In genomic region chr4:3366893-3367775, GRCh38 we compare ENCODE assay signal across 22 cellular contexts.
A peak's percentile ranks its signal among the peaks of the same experiment; 100 is the strongest.
DNase-seq lines count a peak whose midpoint lies in the region; ATAC-seq, FAIRE-seq and TF ChIP-seq lines count a peak whose summit lies in the region.
"Had no signal": no experiment of that assay in that cellular context is flagged by ENCODE, and none has a peak within 500 bp of the region (broad histone marks: within the 10 kb centered on the region; RNA-seq: fewer than 3 reads in every experiment).

No MANE protein-coding gene starts in this region.

- peak overlapping the region; percentile 26 for H4K91ac ChIP-seq in H1 (replicated peaks; ENCODE audit: insufficient read length, low read length)

- H3K4ac ChIP-seq in H1 (replicated peaks; ENCODE audit: insufficient read length, low read depth, low read length), result peak overlapping the region; percentile 48

- H2BK120ac ChIP-seq in H1 (replicated peaks; ENCODE audit: low read depth, low read length), result no peak overlapping the region

- H3K56ac ChIP-seq in H1 (replicated peaks; ENCODE audit: insufficient read length, low read depth, low read length), result no peak overlapping the region

- no peaks in the 10 kb centered on the region for H3K9me3 ChIP-seq in H1 (ENCODE audit: insufficient read depth in 2 of 2, low read depth in 1 of 2, low read length in 1 of 2)
- no peaks in the 10 kb centered on the region for H3K9me3 ChIP-seq in lung (ENCODE audit: control insufficient read depth in 2 of 2, insufficient read depth in 1 of 2, low read length in 1 of 2)
- H3K9me3 ChIP-seq: esophagus squamous epithelium, left ventricle myocardium inferior had no signal

- H3K27me3 Mint-ChIP-seq in activated CD8-positive, alpha-beta memory T cell treated with anti-CD3 and anti-CD28 coated beads, Interleukin-2, amount 10 ng/mL, durations not matched to agents 7 days and 5 days, result peaks cover 32% of the 10 kb centered on the region

- H3K79me1 ChIP-seq in H1 (ENCODE audit: low read depth, low read length), result no peaks in the 10 kb centered on the region; the same call in 1 of the 2 replicates

- peaks cover 11% of the 10 kb centered on the region for H3K4me1 Mint-ChIP-seq in activated CD8-positive, alpha-beta memory T cell treated with anti-CD3 and anti-CD28 coated beads, Interleukin-2, amount 10 ng/mL, durations not matched to agents 7 days and 5 days

- TF ChIP-seq EP300 in H1 (IDR thresholded peaks at IDR 0.05; ENCODE audit: borderline replicate concordance in 1 of 2, low read depth in 2 of 2, low read length in 2 of 2), result no peak

- H2AFZ ChIP-seq in H1 (ENCODE audit: low read length), result no peak overlapping the region

- no peak overlapping the region for H3K27ac Mint-ChIP-seq in activated CD8-positive, alpha-beta memory T cell treated with anti-CD3 and anti-CD28 coated beads, Interleukin-2, amount 10 ng/mL, durations not matched to agents 7 days and 5 days
- H3K27ac Mint-ChIP-seq: activated naive CD8-positive, alpha-beta T cell treated with anti-CD3 and anti-CD28 coated beads, Interleukin-2, amount 50 U/mL, for 24 hours; activated T-helper 17 cell treated with anti-CD3 and anti-CD28 coated beads, Interleukin-2, amount 50 U/mL, for 72 hours had no signal

- peak overlapping the region; percentile 12; the same call in 1 of the 2 replicates for H4K8ac ChIP-seq in H1 (ENCODE audit: extremely low read depth, insufficient read depth, low read length)

- H3K18ac ChIP-seq in H1 (ENCODE audit: extremely low read depth, low read length), result no peak overlapping the region

- TF ChIP-seq POLR2A in H1 (IDR thresholded peaks at IDR 0.05; ENCODE audit: control extremely low read depth in 1 of 2, low read depth in 2 of 2, low read length in 2 of 2), result no peak

- H3K9me3 Mint-ChIP-seq in activated CD8-positive, alpha-beta memory T cell treated with anti-CD3 and anti-CD28 coated beads, Interleukin-2, amount 10 ng/mL, durations not matched to agents 7 days and 5 days (ENCODE audit: low read depth), result no peaks in the 10 kb centered on the region
- H3K9me3 Mint-ChIP-seq: activated naive CD8-positive, alpha-beta T cell treated with anti-CD3 and anti-CD28 coated beads, Interleukin-2, amount 50 U/mL, for 24 hours; activated T-helper 17 cell treated with anti-CD3 and anti-CD28 coated beads, Interleukin-2, amount 50 U/mL, for 72 hours; stimulated activated naive CD8-positive, alpha-beta T cell treated with anti-CD3 and anti-CD28 coated beads, Interleukin-15, amount 100 ng/mL, for 72 hours had no signal

- H4K5ac ChIP-seq in H1 (ENCODE audit: insufficient read length, low read depth, low read length), result no peak overlapping the region

- H3K27me3 ChIP-seq in H1 (replicated peaks in 1 of 4; ENCODE audit: control insufficient read depth in 3 of 4, extremely low read depth in 1 of 4, insufficient read depth in 3 of 4, low read length in 3 of 4) (peaks cover 0 to 11% (median 7%) of the 10 kb centered on the region in 4 experiments; a peak in 3 of 7 replicates), lung (ENCODE audit: control insufficient read depth, insufficient read depth) (no peaks in the 10 kb centered on the region)

- no peak overlapping the region for H2BK12ac ChIP-seq in H1 (ENCODE audit: low read depth, low read length)

- no peak overlapping the region for H2BK15ac ChIP-seq in H1 (ENCODE audit: low read length)

- H2AK5ac ChIP-seq in H1 (ENCODE audit: low read depth, low read length), result no peak overlapping the region

- no peaks in the 10 kb centered on the region for H3K36me3 Mint-ChIP-seq in activated CD8-positive, alpha-beta memory T cell treated with anti-CD3 and anti-CD28 coated beads, Interleukin-2, amount 10 ng/mL, durations not matched to agents 7 days and 5 days

- no peak overlapping the region; a peak in 1 of 7 replicates for H3K9ac ChIP-seq in H1 (replicated peaks in 1 of 4; ENCODE audit: extremely low read depth in 1 of 4, low read depth in 3 of 4, low read length in 3 of 4)

- H3K27ac ChIP-seq in H1 (ENCODE audit: low read depth, low read length) (no peak overlapping the region), lung (ENCODE audit: low read depth in 1 of 2, low read length in 1 of 2) (peak overlapping the region in 1 of 2 donors; percentile 5)
- H3K27ac ChIP-seq: C4-2B, esophagus squamous epithelium, left ventricle myocardium inferior, RWPE1 had no signal

- H3K79me2 ChIP-seq in H1 (ENCODE audit: control insufficient read depth in 1 of 2, insufficient read depth in 2 of 2, low read length in 2 of 2), result 0 out of 4 replicates have a peak, but pooled peaks cover 0 to 2% of the 10 kb centered on the region in 2 experiments

- H4K20me1 ChIP-seq in H1 (replicated peaks in 1 of 2; ENCODE audit: control insufficient read depth in 1 of 2, insufficient read depth in 2 of 2, low read length in 2 of 2), result peaks cover 10 to 17% of the 10 kb centered on the region in 2 experiments

- H3K4me1 ChIP-seq in H1 (replicated peaks in 1 of 4; ENCODE audit: control insufficient read depth in 3 of 4, insufficient read depth in 4 of 4, low read length in 3 of 4) (peaks cover 7 to 31% (median 18%) of the 10 kb centered on the region in 4 experiments), lung (ENCODE audit: control insufficient read depth in 2 of 2, insufficient read depth in 2 of 2, low read length in 2 of 2) (peaks cover 10 to 23% of the 10 kb centered on the region in 2 donors)

- no peak overlapping the region for H2BK5ac ChIP-seq in H1 (ENCODE audit: low read depth, low read length)

- no peak overlapping the region for H3K4me2 ChIP-seq in H1 (ENCODE audit: insufficient read depth in 1 of 2, low read depth in 2 of 2, low read length in 2 of 2)

- H3K4me3 Mint-ChIP-seq in activated CD8-positive, alpha-beta memory T cell treated with anti-CD3 and anti-CD28 coated beads, Interleukin-2, amount 10 ng/mL, durations not matched to agents 7 days and 5 days, result no peak overlapping the region
- H3K4me3 Mint-ChIP-seq: activated naive CD8-positive, alpha-beta T cell treated with anti-CD3 and anti-CD28 coated beads, Interleukin-2, amount 50 U/mL, for 24 hours; activated T-helper 17 cell treated with anti-CD3 and anti-CD28 coated beads, Interleukin-2, amount 50 U/mL, for 72 hours had no signal

- no peak; a peak in 1 of 4 replicates for TF ChIP-seq RAD21 in H1 (IDR thresholded peaks at IDR 0.05 in 1 of 2, conservative IDR thresholded peaks at IDR 0.05 in 1 of 2; ENCODE audit: low read depth in 2 of 2, low read length in 2 of 2)

- no peak for ATAC-seq in activated CD8-positive, alpha-beta memory T cell treated with anti-CD3 and anti-CD28 coated beads, Interleukin-2, amount 10 ng/mL, durations not matched to agents 7 days and 5 days
- ATAC-seq in lung (ENCODE audit: insufficient read depth, low FRiP score), result no peak
- ATAC-seq in GM18870 (IDR thresholded peaks at IDR 0.05; ENCODE audit: unreplicated experiment), result no peak
- no peak for ATAC-seq in HG02973 (IDR thresholded peaks at IDR 0.05; ENCODE audit: unreplicated experiment)
- ATAC-seq: activated naive CD8-positive, alpha-beta T cell treated with anti-CD3 and anti-CD28 coated beads, Interleukin-2, amount 50 U/mL, for 24 hours; activated T-helper 17 cell treated with anti-CD3 and anti-CD28 coated beads, Interleukin-2, amount 50 U/mL, for 72 hours; sciatic nerve; stimulated activated naive CD8-positive, alpha-beta T cell treated with anti-CD3 and anti-CD28 coated beads, Interleukin-15, amount 100 ng/mL, for 72 hours had no signal

- TF ChIP-seq CTCF in H1 (IDR thresholded peaks at IDR 0.05; ENCODE audit: control extremely low read depth in 1 of 3, insufficient read depth in 1 of 3, low read depth in 1 of 3, low read length in 3 of 3) (peak in 1 of 3 experiments; percentile 3; a peak in 2 of 4 replicates), lung (IDR thresholded peaks at IDR 0.05; ENCODE audit: control extremely low read depth, extremely low read depth) (no peak), GM20000 (IDR thresholded peaks at IDR 0.05; ENCODE audit: extremely low read depth, missing control alignments) (no peak)

- DNase-seq in activated CD8-positive, alpha-beta memory T cell treated with anti-CD3 and anti-CD28 coated beads, Interleukin-2, amount 10 ng/mL, durations not matched to agents 7 days and 5 days, result peak; percentile 37
- no peak for DNase-seq in activated CD8-positive, alpha-beta memory T cell treated with anti-CD3 and anti-CD28 coated beads, Interleukin-2, amount 50 U/mL, for 4 hours
- DNase-seq in H1 (ENCODE audit: low read depth in 1 of 2, low spot score in 2 of 2) (peak in 1 of 2 experiments; percentile 56), lung (ENCODE audit: low spot score) (peak; percentile 26), GM20000 (ENCODE audit: low spot score) (no peak), GOT3 (lab: John Stamatoyannopoulos, UW) (no peak)
- DNase-seq: activated naive CD8-positive, alpha-beta T cell treated with anti-CD3 and anti-CD28 coated beads, Interleukin-2, amount 50 U/mL, for 24 hours; esophagus squamous epithelium; left ventricle myocardium inferior; NCI-H1105 treated with DMSO at 0.1 percent for 48 hours; NCI-H510A treated with DMSO at 0.1 percent for 48 hours; stimulated activated naive CD8-positive, alpha-beta T cell treated with anti-CD3 and anti-CD28 coated beads, Interleukin-15, amount 100 ng/mL, for 72 hours; SW 1271; trophoblast cell had no signal

- no peak overlapping the region for H3K14ac ChIP-seq in H1 (ENCODE audit: insufficient read length)

- no peak overlapping the region for H3K23ac ChIP-seq in H1 (ENCODE audit: insufficient read length)

- H3K36me3 ChIP-seq in H1 (ENCODE audit: control insufficient read depth in 2 of 4, insufficient read depth in 4 of 4, low read length in 3 of 4) (no peaks in the 10 kb centered on the region), lung (ENCODE audit: control insufficient read depth in 2 of 2, insufficient read depth in 2 of 2, low read length in 2 of 2) (no peaks in the 10 kb centered on the region)
- H3K36me3 ChIP-seq: esophagus squamous epithelium, left ventricle myocardium inferior had no signal

- H2BK20ac ChIP-seq in H1 (ENCODE audit: low read length), result no peak overlapping the region

- 90% methylated on average over 28 of the region's 30 CpGs; no CpG with 5 or more reads in 1 of the 2 experiments for WGBS in H1 (ENCODE audit: extremely low coverage in 1 of 2, insufficient coverage in 1 of 2, insufficient read length in 1 of 2, insufficient replicate concordance in 2 of 2, low coverage in 1 of 2, low lambda C conversion rate in 2 of 2, missing lambda C conversion rate in 1 of 2), 2 experiments
- 84 to 91% methylated on average over 30 of the region's 30 CpGs for WGBS in lung, 2 donors

- CTCF ChIA-PET in activated CD8-positive, alpha-beta memory T cell treated with anti-CD3 and anti-CD28 coated beads, Interleukin-2, amount 10 ng/mL, durations not matched to agents 7 days and 5 days (lab: Charles Lee), result no interaction called here
- CTCF ChIA-PET in H1 (lab: Charles Lee; ENCODE audit: partially characterized antibody), result interaction anchor here (0.8 to 4.6 kb wide), 13 partner anchors 10 to 156 kb away, joined by 3 to 41 read pairs (median 5); no protein-coding TSS in a partner anchor

- peaks cover 15% of the 10 kb centered on the region; the same call in 1 of the 2 replicates for H3K23me2 ChIP-seq in H1 (ENCODE audit: low read depth, low read length)

- POLR2A ChIA-PET in H1 (lab: Charles Lee; ENCODE audit: partially characterized antibody), result interaction anchor here (0.7 kb wide), 1 partner anchor 20 kb away, joined by 3 read pairs; no protein-coding TSS in a partner anchor

- FAIRE-seq in H1 (lab: Jason Lieb, UNC), result no peak
- FAIRE-seq: GM12891, HTR-8/SVneo had no signal

- no peak overlapping the region for H3K4me3 ChIP-seq in H1 (ENCODE audit: extremely low read depth in 1 of 4, insufficient read depth in 2 of 4, low read depth in 3 of 4, low read length in 4 of 4)
- no peak overlapping the region for H3K4me3 ChIP-seq in lung
- H3K4me3 ChIP-seq: esophagus squamous epithelium, left ventricle myocardium inferior had no signal

Comparison
In these comparisons a context has a peak if more than half of its experiments do, and no peak if none do; other contexts are left out.
1. DNase-seq: peak in activated CD8-positive, alpha-beta memory T cell treated with anti-CD3 and anti-CD28 coated beads, Interleukin-2, amount 10 ng/mL, durations not matched to agents 7 days and 5 days (single experiment) and lung (single experiment); none in activated CD8-positive, alpha-beta memory T cell treated with anti-CD3 and anti-CD28 coated beads, Interleukin-2, amount 50 U/mL, for 4 hours (single experiment), GM20000 (single experiment) and GOT3 (single experiment).